In the genomic region with DNA sequence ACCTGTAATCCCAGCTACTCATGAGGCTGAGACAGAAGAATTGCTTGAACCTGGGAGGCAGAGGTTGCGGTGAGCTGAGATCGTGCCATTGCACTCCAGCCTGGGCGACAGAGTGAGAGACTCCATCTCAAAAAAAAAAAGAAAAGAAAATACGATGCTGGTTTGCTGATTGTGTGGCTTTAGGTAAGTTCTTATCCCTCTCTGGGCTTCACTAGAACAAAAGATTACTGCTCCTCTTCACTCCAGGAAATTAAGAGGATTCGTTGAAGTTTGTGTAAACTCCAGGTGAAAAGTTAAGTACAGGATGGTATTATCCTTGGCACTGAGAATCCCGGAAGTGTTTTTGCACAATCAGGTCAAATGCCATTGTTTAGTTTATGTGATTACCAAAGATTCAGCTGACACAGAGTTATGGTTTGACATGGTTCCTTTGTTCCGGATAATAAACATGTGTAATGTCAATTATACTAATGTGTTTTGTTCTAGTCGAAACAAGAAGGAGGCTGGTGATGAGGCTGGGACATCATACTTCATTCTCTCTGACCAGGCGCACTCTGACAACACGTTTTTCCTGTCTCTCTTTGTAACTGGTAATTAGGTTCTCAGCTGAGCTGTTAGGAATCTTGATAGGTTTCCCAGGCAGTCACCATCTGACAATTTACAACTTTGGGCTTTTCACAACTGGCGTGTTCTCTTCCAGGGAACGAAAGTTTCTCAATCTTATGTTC, we compare ENCODE assay signal across 1 cellular context.
TF ChIP-seq lines count a peak whose summit lies in the region.

No MANE protein-coding gene starts in this region.

TF ChIP-seq in endothelial cell of umbilical vein, 7 proteins besides CTCF, POLR2A, EP300 and RAD21:
- TF ChIP-seq FOS (IDR thresholded peaks at IDR 0.05; ENCODE audit: borderline replicate concordance, insufficient read depth, low read length) (no peak), GATA2 (IDR thresholded peaks at IDR 0.05; ENCODE audit: insufficient read depth, insufficient read length, low read depth, low read length) (no peak), JUN (IDR thresholded peaks at IDR 0.05; ENCODE audit: borderline replicate concordance, insufficient read depth, insufficient read length, low read depth) (no peak), EZH2 (IDR thresholded peaks at IDR 0.05; ENCODE audit: borderline replicate concordance, low read depth, low read length, severe bottlenecking) (no peak), MYC (IDR thresholded peaks at IDR 0.05; ENCODE audit: low read depth, low read length) (no peak), POLR2AphosphoS5 (IDR thresholded peaks at IDR 0.05; ENCODE audit: insufficient read depth, low read depth, low read length) (no peak)
- TF ChIP-seq, protein P1, sequence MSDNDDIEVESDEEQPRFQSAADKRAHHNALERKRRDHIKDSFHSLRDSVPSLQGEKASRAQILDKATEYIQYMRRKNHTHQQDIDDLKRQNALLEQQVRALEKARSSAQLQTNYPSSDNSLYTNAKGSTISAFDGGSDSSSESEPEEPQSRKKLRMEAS (IDR thresholded peaks at IDR 0.05; ENCODE audit: insufficient read depth, insufficient read length): no peak
TF ChIP-seq in endothelial cell of umbilical vein: peak in this region for 0.
